Comparison of ENCODE assay signal across 1 cellular context in the genomic region with DNA sequence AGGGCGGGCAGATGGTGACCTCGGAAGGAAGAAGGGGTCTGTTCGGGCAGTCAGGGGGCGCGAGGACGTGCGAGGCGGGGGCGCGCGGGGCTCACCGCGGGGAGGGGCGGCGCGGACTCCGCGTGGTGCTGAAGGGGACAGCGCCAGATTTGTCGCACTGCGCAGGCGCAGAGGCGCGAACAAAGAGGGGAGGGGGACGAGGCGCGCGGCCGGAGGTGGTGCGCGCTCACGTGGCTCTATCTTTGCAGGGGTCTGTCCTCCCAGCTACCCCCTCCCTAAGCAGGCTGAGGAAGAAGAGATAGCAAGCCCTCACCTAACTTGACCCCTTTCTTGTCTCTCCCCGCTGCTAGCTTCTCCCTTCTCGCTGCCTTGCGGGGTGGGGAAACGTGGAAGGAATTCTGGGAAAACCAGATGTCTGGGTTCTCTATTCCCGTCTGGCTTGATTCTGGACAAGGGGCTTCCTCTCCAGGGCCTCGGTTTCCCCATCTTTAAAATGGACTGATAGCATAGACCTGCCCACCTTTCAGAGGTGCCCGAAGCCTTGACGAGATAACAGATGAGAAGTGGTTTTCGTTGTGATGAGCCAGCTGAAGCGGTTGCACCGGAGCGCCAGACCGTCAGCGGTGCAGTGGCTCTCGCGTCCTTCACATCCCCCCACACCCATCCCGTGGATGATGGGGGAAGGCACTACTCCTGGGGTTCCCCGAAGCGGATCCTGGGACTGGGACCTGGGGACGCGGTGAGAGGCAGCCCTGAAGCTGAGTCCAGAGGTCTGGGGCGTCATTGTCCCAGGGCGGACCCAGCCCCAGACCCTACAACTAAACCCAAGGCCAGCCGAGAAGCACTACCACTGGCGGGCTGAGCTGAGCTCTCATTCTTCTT.
A peak's percentile ranks its signal among the peaks of the same experiment; 100 is the strongest.
TF ChIP-seq lines count a peak whose summit lies in the region.

No MANE protein-coding gene starts in this region.

TF ChIP-seq in HepG2, 621 proteins besides CTCF, POLR2A, EP300 and RAD21 (continued from another document and continues in another):
- TF ChIP-seq, protein P1, sequence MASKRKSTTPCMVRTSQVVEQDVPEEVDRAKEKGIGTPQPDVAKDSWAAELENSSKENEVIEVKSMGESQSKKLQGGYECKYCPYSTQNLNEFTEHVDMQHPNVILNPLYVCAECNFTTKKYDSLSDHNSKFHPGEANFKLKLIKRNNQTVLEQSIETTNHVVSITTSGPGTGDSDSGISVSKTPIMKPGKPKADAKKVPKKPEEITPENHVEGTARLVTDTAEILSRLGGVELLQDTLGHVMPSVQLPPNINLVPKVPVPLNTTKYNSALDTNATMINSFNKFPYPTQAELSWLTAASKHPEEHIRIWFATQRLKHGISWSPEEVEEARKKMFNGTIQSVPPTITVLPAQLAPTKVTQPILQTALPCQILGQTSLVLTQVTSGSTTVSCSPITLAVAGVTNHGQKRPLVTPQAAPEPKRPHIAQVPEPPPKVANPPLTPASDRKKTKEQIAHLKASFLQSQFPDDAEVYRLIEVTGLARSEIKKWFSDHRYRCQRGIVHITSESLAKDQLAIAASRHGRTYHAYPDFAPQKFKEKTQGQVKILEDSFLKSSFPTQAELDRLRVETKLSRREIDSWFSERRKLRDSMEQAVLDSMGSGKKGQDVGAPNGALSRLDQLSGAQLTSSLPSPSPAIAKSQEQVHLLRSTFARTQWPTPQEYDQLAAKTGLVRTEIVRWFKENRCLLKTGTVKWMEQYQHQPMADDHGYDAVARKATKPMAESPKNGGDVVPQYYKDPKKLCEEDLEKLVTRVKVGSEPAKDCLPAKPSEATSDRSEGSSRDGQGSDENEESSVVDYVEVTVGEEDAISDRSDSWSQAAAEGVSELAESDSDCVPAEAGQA (IDR thresholded peaks at IDR 0.05; ENCODE audit: low read depth) = no peak
- TF ChIP-seq, protein P1 (CRISPR knock-in tag; IDR thresholded peaks at IDR 0.05; ENCODE audit: borderline replicate concordance) = peak; percentile 61; the same call in 1 of the 2 replicates
- TF ChIP-seq ZFP90 (CRISPR knock-in tag; IDR thresholded peaks at IDR 0.05; ENCODE audit: borderline replicate concordance) = peak; percentile 75; the same call in 1 of the 2 replicates
- TF ChIP-seq GTF3A (CRISPR knock-in tag; conservative IDR thresholded peaks at IDR 0.05) = no peak
- peak; percentile 56; the same call in 1 of the 2 replicates for TF ChIP-seq AKAP8 (CRISPR knock-in tag; IDR thresholded peaks at IDR 0.05)
- 0 out of 2 replicates have a peak, but pooled peaks have one; percentile 68 for TF ChIP-seq SATB2 (CRISPR knock-in tag; IDR thresholded peaks at IDR 0.05)
- peak; percentile 6; the same call in 1 of the 2 replicates for TF ChIP-seq ZNF788 (CRISPR knock-in tag; IDR thresholded peaks at IDR 0.05; ENCODE audit: borderline replicate concordance)
- TF ChIP-seq ZBTB42 (CRISPR knock-in tag; IDR thresholded peaks at IDR 0.05) = no peak
- no peak for TF ChIP-seq ZNF619 (CRISPR knock-in tag; IDR thresholded peaks at IDR 0.05)
- TF ChIP-seq BCL3 (CRISPR knock-in tag; IDR thresholded peaks at IDR 0.05) = 0 out of 2 replicates have a peak, but pooled peaks have one; percentile 12
- TF ChIP-seq ZNF281 (CRISPR knock-in tag; IDR thresholded peaks at IDR 0.05; ENCODE audit: borderline replicate concordance) = peak; percentile 15; the same call in 1 of the 2 replicates
- peak; percentile 30; the same call in 1 of the 2 replicates for TF ChIP-seq ZNF451 (CRISPR knock-in tag; IDR thresholded peaks at IDR 0.05)
- TF ChIP-seq ZMYM4 (CRISPR knock-in tag; IDR thresholded peaks at IDR 0.05) = 0 out of 2 replicates have a peak, but pooled peaks have one; percentile 44
- TF ChIP-seq ZNF34 (CRISPR knock-in tag; IDR thresholded peaks at IDR 0.05; ENCODE audit: borderline replicate concordance) = no peak
- peak; percentile 80; the same call in 1 of the 2 replicates for TF ChIP-seq ZBTB26 (CRISPR knock-in tag; IDR thresholded peaks at IDR 0.05; ENCODE audit: borderline replicate concordance)
- peak; percentile 45; the same call in 1 of the 2 replicates for TF ChIP-seq DZIP1 (CRISPR knock-in tag; IDR thresholded peaks at IDR 0.05)
- TF ChIP-seq, protein P2, sequence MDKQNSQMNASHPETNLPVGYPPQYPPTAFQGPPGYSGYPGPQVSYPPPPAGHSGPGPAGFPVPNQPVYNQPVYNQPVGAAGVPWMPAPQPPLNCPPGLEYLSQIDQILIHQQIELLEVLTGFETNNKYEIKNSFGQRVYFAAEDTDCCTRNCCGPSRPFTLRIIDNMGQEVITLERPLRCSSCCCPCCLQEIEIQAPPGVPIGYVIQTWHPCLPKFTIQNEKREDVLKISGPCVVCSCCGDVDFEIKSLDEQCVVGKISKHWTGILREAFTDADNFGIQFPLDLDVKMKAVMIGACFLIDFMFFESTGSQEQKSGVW (CRISPR knock-in tag; IDR thresholded peaks at IDR 0.05; ENCODE audit: borderline replicate concordance) = no peak
- TF ChIP-seq MXI1 (IDR thresholded peaks at IDR 0.05; ENCODE audit: borderline replicate concordance, low read depth, low read length) = peak; percentile 83; the same call in 2 of the 3 replicates
- TF ChIP-seq TOPORS (CRISPR knock-in tag; IDR thresholded peaks at IDR 0.05) = 0 out of 2 replicates have a peak, but pooled peaks have one; percentile 48
- TF ChIP-seq, protein P3, sequence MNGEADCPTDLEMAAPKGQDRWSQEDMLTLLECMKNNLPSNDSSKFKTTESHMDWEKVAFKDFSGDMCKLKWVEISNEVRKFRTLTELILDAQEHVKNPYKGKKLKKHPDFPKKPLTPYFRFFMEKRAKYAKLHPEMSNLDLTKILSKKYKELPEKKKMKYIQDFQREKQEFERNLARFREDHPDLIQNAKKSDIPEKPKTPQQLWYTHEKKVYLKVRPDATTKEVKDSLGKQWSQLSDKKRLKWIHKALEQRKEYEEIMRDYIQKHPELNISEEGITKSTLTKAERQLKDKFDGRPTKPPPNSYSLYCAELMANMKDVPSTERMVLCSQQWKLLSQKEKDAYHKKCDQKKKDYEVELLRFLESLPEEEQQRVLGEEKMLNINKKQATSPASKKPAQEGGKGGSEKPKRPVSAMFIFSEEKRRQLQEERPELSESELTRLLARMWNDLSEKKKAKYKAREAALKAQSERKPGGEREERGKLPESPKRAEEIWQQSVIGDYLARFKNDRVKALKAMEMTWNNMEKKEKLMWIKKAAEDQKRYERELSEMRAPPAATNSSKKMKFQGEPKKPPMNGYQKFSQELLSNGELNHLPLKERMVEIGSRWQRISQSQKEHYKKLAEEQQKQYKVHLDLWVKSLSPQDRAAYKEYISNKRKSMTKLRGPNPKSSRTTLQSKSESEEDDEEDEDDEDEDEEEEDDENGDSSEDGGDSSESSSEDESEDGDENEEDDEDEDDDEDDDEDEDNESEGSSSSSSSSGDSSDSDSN (CRISPR knock-in tag; IDR thresholded peaks at IDR 0.05) = no peak
- no peak for TF ChIP-seq TGIF2 (CRISPR knock-in tag; IDR thresholded peaks at IDR 0.05)
- TF ChIP-seq THAP11 (CRISPR knock-in tag; IDR thresholded peaks at IDR 0.05) = 0 out of 2 replicates have a peak, but pooled peaks have one; percentile 48
- TF ChIP-seq, protein P4, sequence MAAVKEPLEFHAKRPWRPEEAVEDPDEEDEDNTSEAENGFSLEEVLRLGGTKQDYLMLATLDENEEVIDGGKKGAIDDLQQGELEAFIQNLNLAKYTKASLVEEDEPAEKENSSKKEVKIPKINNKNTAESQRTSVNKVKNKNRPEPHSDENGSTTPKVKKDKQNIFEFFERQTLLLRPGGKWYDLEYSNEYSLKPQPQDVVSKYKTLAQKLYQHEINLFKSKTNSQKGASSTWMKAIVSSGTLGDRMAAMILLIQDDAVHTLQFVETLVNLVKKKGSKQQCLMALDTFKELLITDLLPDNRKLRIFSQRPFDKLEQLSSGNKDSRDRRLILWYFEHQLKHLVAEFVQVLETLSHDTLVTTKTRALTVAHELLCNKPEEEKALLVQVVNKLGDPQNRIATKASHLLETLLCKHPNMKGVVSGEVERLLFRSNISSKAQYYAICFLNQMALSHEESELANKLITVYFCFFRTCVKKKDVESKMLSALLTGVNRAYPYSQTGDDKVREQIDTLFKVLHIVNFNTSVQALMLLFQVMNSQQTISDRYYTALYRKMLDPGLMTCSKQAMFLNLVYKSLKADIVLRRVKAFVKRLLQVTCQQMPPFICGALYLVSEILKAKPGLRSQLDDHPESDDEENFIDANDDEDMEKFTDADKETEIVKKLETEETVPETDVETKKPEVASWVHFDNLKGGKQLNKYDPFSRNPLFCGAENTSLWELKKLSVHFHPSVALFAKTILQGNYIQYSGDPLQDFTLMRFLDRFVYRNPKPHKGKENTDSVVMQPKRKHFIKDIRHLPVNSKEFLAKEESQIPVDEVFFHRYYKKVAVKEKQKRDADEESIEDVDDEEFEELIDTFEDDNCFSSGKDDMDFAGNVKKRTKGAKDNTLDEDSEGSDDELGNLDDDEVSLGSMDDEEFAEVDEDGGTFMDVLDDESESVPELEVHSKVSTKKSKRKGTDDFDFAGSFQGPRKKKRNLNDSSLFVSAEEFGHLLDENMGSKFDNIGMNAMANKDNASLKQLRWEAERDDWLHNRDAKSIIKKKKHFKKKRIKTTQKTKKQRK (IDR thresholded peaks at IDR 0.05; ENCODE audit: low read length) = no peak
- no peak for TF ChIP-seq NR0B2 (CRISPR knock-in tag; IDR thresholded peaks at IDR 0.05)
- TF ChIP-seq ZFP37 (CRISPR knock-in tag; IDR thresholded peaks at IDR 0.05; ENCODE audit: borderline replicate concordance) = peak; percentile 92; the same call in 1 of the 2 replicates
- peak; percentile 61 for TF ChIP-seq HOXA3 (CRISPR knock-in tag; IDR thresholded peaks at IDR 0.05)
